ENCODE assay signal across 8 cellular contexts in the genomic region with DNA sequence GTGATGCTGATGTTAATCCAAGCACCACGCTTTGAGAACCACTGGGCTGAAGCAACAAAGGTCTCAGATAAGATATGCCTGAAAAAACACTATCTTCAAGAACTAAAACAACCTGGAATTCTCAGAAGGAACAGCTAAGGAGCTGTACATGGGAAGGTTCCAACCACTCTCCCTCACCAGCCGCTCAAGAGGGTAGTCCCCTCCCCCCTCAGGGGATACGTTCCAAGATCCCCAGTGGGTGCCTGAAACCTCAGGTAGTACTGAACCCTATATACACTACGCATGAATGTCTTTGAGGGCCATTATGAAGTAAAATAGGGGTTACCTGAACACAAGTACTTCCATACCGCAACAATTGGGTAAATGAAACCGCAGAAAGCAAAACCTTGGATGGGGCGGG. TPM values are rescaled to one million over a fixed set of nuclear protein-coding genes. Genes with fewer than 3 reads are reported as not detected.
A peak's percentile ranks its signal among the peaks of the same experiment; 100 is the strongest.
DNase-seq lines count a peak whose midpoint lies in the region; ATAC-seq, FAIRE-seq and TF ChIP-seq lines count a peak whose summit lies in the region.

No MANE protein-coding gene starts in this region.

- H3K4me3 ChIP-seq in H7 (ENCODE audit: insufficient read depth, low read depth, low read length), result peak overlapping the region; percentile 82; the same call in 1 of the 2 replicates
- peak overlapping the region; percentile 90 for H3K4me3 ChIP-seq in PC-3 (ENCODE audit: low read length)
- no peak overlapping the region for H3K4me3 ChIP-seq in endothelial cell of umbilical vein (replicated peaks in 1 of 3; ENCODE audit: insufficient read depth in 1 of 3, low read depth in 1 of 3, low read length in 3 of 3)
- no peak overlapping the region for H3K4me3 ChIP-seq in trophoblast cell (ENCODE audit: low read depth, low read length)

- H3K23ac ChIP-seq in trophoblast cell (ENCODE audit: low read length), result no peak overlapping the region

- H2AFZ ChIP-seq in PC-3 (ENCODE audit: low read length), result no peak overlapping the region
- H2AFZ ChIP-seq in endothelial cell of umbilical vein (ENCODE audit: low read depth, low read length), result no peak overlapping the region
- no peak overlapping the region for H2AFZ ChIP-seq in trophoblast cell (ENCODE audit: insufficient read depth, low read length, poor library complexity)

- H2BK5ac ChIP-seq in trophoblast cell (ENCODE audit: low read depth, low read length, poor library complexity), result no peak overlapping the region

- POLR2A ChIA-PET in PC-3 (lab: Charles Lee; ENCODE audit: unreplicated experiment), result interaction anchor here (0.6 to 0.7 kb wide), 2 partner anchors 99 to 371 kb away, joined by 5 to 7 read pairs; no protein-coding TSS in a partner anchor
- POLR2A ChIA-PET in endothelial cell of umbilical vein (lab: Charles Lee), result no interaction called here

- no peaks in the 10 kb centered on the region for H3F3A ChIP-seq in PC-3 (ENCODE audit: low read length, unreplicated experiment)

- H4K8ac ChIP-seq in trophoblast cell (ENCODE audit: low read depth, low read length), result no peak overlapping the region

- H2BK120ac ChIP-seq in trophoblast cell (ENCODE audit: insufficient read depth, low read length, poor library complexity), result no peak overlapping the region

- H2AK5ac ChIP-seq in trophoblast cell (ENCODE audit: low read length), result no peak overlapping the region

- dilution Hi-C loops in endothelial cell of umbilical vein (cut with MboI; ENCODE audit: extremely low pct_ligation_motif_present, low sequenced_read_pairs), result no loop called here

- no peaks in the 10 kb centered on the region for H3K9me1 ChIP-seq in endothelial cell of umbilical vein (replicated peaks; ENCODE audit: control insufficient read depth, extremely low read depth, insufficient read depth, low read length)

- H3K9me2 ChIP-seq in PC-3 (replicated peaks; ENCODE audit: low read length), result no peaks in the 10 kb centered on the region

- H3K27me3 ChIP-seq in H7 (ENCODE audit: control insufficient read depth, insufficient read depth, low read length), result no peaks in the 10 kb centered on the region
- no peaks in the 10 kb centered on the region for H3K27me3 ChIP-seq in PC-3 (ENCODE audit: low read length)
- no peaks in the 10 kb centered on the region for H3K27me3 ChIP-seq in endothelial cell of umbilical vein (ENCODE audit: control insufficient read depth in 2 of 2, insufficient read depth in 2 of 2, low read length in 2 of 2)
- no peaks in the 10 kb centered on the region for H3K27me3 ChIP-seq in trophoblast cell (ENCODE audit: insufficient read depth, low read length)

- no peak for TF ChIP-seq POLR2A in endothelial cell of umbilical vein (IDR thresholded peaks at IDR 0.05; ENCODE audit: low read depth, low read length)

- H4K12ac ChIP-seq in trophoblast cell (ENCODE audit: low read depth, low read length), result no peak overlapping the region

- H3K9me3 ChIP-seq in PC-3 (ENCODE audit: low read length) (no peaks in the 10 kb centered on the region), endothelial cell of umbilical vein (replicated peaks; ENCODE audit: control insufficient read depth, insufficient read depth, low read length) (no peaks in the 10 kb centered on the region), trophoblast cell (ENCODE audit: insufficient read depth, low read depth, low read length) (no peaks in the 10 kb centered on the region)

- H3K4me2 ChIP-seq in PC-3 (ENCODE audit: low read length), result peak overlapping the region; percentile 96
- peak overlapping the region; percentile 95 for H3K4me2 ChIP-seq in endothelial cell of umbilical vein (ENCODE audit: insufficient read depth, low read length)
- peak overlapping the region; percentile 1 for H3K4me2 ChIP-seq in trophoblast cell (ENCODE audit: low read length)

- intact Hi-C loops in PC-3 (cut with micrococcal nuclease), result no loop called here
- intact Hi-C loops in endothelial cell of umbilical vein (cut with micrococcal nuclease), result no loop called here

- H3K36me3 ChIP-seq in H7 (replicated peaks; ENCODE audit: control insufficient read depth, insufficient read depth, low read length) (peaks cover 23% of the 10 kb centered on the region), PC-3 (ENCODE audit: low read depth, low read length) (peaks cover 44% of the 10 kb centered on the region), endothelial cell of umbilical vein (ENCODE audit: control insufficient read depth in 2 of 2, extremely low read depth in 1 of 2, insufficient read depth in 2 of 2, low read length in 2 of 2) (peaks cover 3 to 12% of the 10 kb centered on the region in 2 experiments), trophoblast cell (ENCODE audit: control insufficient read depth in 1 of 2, insufficient read depth in 2 of 2, low read length in 2 of 2) (peaks cover 10 to 27% of the 10 kb centered on the region in 2 experiments)

- H3K14ac ChIP-seq in trophoblast cell (ENCODE audit: low read length), result no peak overlapping the region

- no peak overlapping the region for H3K18ac ChIP-seq in trophoblast cell (ENCODE audit: low read length)

- no peak overlapping the region for H2BK12ac ChIP-seq in trophoblast cell (ENCODE audit: low read length)

- ATAC-seq in PC-3, result no peak
- no peak for ATAC-seq in HG02852 (IDR thresholded peaks at IDR 0.05; ENCODE audit: unreplicated experiment)
- ATAC-seq in HG02938 (IDR thresholded peaks at IDR 0.05; ENCODE audit: unreplicated experiment), result no peak

- H3K9ac ChIP-seq in PC-3 (ENCODE audit: low read length), result peak overlapping the region; percentile 99; the same call in 1 of the 2 replicates
- H3K9ac ChIP-seq in endothelial cell of umbilical vein (replicated peaks; ENCODE audit: extremely low read depth, insufficient read depth, low read length), result no peak overlapping the region
- H3K9ac ChIP-seq in trophoblast cell (ENCODE audit: low read length), result no peak overlapping the region

- CTCF ChIA-PET in PC-3 (lab: Charles Lee) (interaction anchor here (1.7 kb wide), 1 partner anchor 358 kb away, joined by 15 read pairs; no protein-coding TSS in a partner anchor), endothelial cell of umbilical vein (lab: Charles Lee) (interaction anchor here (2.4 to 8.0 kb wide), 4 partner anchors 311 to 697 kb away, joined by 28 to 150 read pairs (median 50); no protein-coding TSS in a partner anchor)

- peak overlapping the region; percentile 18 for H3K4ac ChIP-seq in trophoblast cell (ENCODE audit: low read depth, low read length)

- FAIRE-seq in endothelial cell of umbilical vein (lab: Jason Lieb, UNC), result no peak

- TF ChIP-seq CTCF in PC-3 (conservative IDR thresholded peaks at IDR 0.05; ENCODE audit: low read depth, low read length) (no peak), endothelial cell of umbilical vein (IDR thresholded peaks at IDR 0.05; ENCODE audit: extremely low read depth in 1 of 2, insufficient read depth in 1 of 2, low read depth in 1 of 2, low read length in 2 of 2) (no peak)

- no TSS peak for BruUV-seq in PC-3 (replicated peaks; lab: Mats Ljungman, UMichigan)
- no TSS peak for BruUV-seq in endothelial cell of umbilical vein (replicated peaks; lab: Mats Ljungman, UMichigan)

- DNase-seq in H7, result no peak
- no peak for DNase-seq in PC-3
- no peak for DNase-seq in endothelial cell of umbilical vein (ENCODE audit: low read depth, low spot score)
- no peak for DNase-seq in trophoblast cell
- DNase-seq in A172 (ENCODE audit: low spot score), result no peak
- DNase-seq in T1000 (lab: John Stamatoyannopoulos, UW), result no peak

- WGBS in trophoblast cell (ENCODE audit: extremely low coverage, insufficient coverage, insufficient read length), result no CpG with 5 or more reads among the region's 7 CpGs

- no peak overlapping the region for H3K27ac ChIP-seq in PC-3 (ENCODE audit: low read length)
- no peak overlapping the region for H3K27ac ChIP-seq in endothelial cell of umbilical vein (ENCODE audit: insufficient read depth, low read depth, low read length)
- H3K27ac ChIP-seq in trophoblast cell (ENCODE audit: low read depth, low read length), result no peak overlapping the region

- H3K79me2 ChIP-seq in PC-3 (ENCODE audit: low read length) (peaks cover 67% of the 10 kb centered on the region), endothelial cell of umbilical vein (ENCODE audit: control insufficient read depth, insufficient read depth, low read length) (peaks cover 64% of the 10 kb centered on the region), trophoblast cell (ENCODE audit: control insufficient read depth, insufficient read depth, low read length, poor library complexity) (peaks cover 10% of the 10 kb centered on the region)

- H3K79me1 ChIP-seq in trophoblast cell (ENCODE audit: low read length), result peaks cover 5% of the 10 kb centered on the region

- H3K4me1 ChIP-seq in PC-3 (ENCODE audit: insufficient read depth, low read length), result peaks cover 36% of the 10 kb centered on the region
- H3K4me1 ChIP-seq in endothelial cell of umbilical vein (ENCODE audit: control insufficient read depth, extremely low read depth, insufficient read depth, low read length), result peaks cover 32% of the 10 kb centered on the region
- H3K4me1 ChIP-seq in trophoblast cell (ENCODE audit: control insufficient read depth in 1 of 2, insufficient read depth in 2 of 2, low read length in 2 of 2), result peaks cover 7 to 8% of the 10 kb centered on the region in 2 experiments

- H4K20me1 ChIP-seq in PC-3 (ENCODE audit: low read length), result peaks cover 52% of the 10 kb centered on the region
- peaks cover 5% of the 10 kb centered on the region for H4K20me1 ChIP-seq in endothelial cell of umbilical vein (replicated peaks; ENCODE audit: control insufficient read depth, extremely low read depth, insufficient read depth, low read length)

- no peak overlapping the region for H4K91ac ChIP-seq in trophoblast cell (ENCODE audit: low read depth, low read length)

TF ChIP-seq in endothelial cell of umbilical vein, 7 proteins besides CTCF, POLR2A, EP300 and RAD21 (continues in another document):
- no peak for TF ChIP-seq FOS (IDR thresholded peaks at IDR 0.05; ENCODE audit: borderline replicate concordance, insufficient read depth, low read length)
- TF ChIP-seq MYC (IDR thresholded peaks at IDR 0.05; ENCODE audit: low read depth, low read length), result no peak
- TF ChIP-seq GATA2 (IDR thresholded peaks at IDR 0.05; ENCODE audit: insufficient read depth, insufficient read length, low read depth, low read length), result no peak

RNA-seq across cellular contexts. Expression of gene BOD1, which starts 1.9 kb away (rescaled TPM):
- 140 and 168 TPM in 2 replicates for total RNA-seq in H7 (2014; rRNA removed; shearing (Covaris generic))
- total RNA-seq in PC-3 (2014; rRNA removed) (153 and 160 TPM in 2 replicates), endothelial cell of umbilical vein (55.0 and 62.4 TPM in 2 replicates)
- polyA plus RNA-seq in endothelial cell of umbilical vein, result 44.4 and 57.6 TPM in 2 replicates
- 53.9 and 75.2 TPM in 2 replicates for polyA plus RNA-seq in endothelial cell of umbilical vein (2011; cell fraction: cytosol; rRNA removed)
- 111 and 112 TPM in 2 replicates for polyA plus RNA-seq in endothelial cell of umbilical vein (2011; cell fraction: nucleus; rRNA removed)
- 51.2 and 59.9 TPM in 2 replicates for polyA plus RNA-seq in endothelial cell of umbilical vein (2012)
- 41.1 and 56.7 TPM in 2 replicates for polyA minus RNA-seq in endothelial cell of umbilical vein
- 20.9 TPM for polyA minus RNA-seq in endothelial cell of umbilical vein (2011; cell fraction: cytosol; rRNA and poly(A)+ RNA removed)
- polyA minus RNA-seq in endothelial cell of umbilical vein (2011; cell fraction: nucleus; rRNA and poly(A)+ RNA removed), result 30.0 and 32.3 TPM in 2 replicates
- 58.2 and 60.5 TPM in 2 replicates for polyA plus RNA-seq in trophoblast cell (2013)
- 80.6 and 83.8 TPM in 2 replicates for total RNA-seq in A172 (2014; rRNA removed; shearing (Covaris generic))

Comparison
In these comparisons a context has a peak if more than half of its experiments do, and no peak if none do; other contexts are left out.
1. H3K4me3 ChIP-seq: peak in H7 (single experiment) and PC-3 (single experiment); none in endothelial cell of umbilical vein (0 of 3) and trophoblast cell (single experiment).
2. H3K4me2 ChIP-seq: peak in every context shown above with its lines; median percentile 96 in PC-3; 95 in endothelial cell of umbilical vein; 1 in trophoblast cell.